9 cellular contexts compared by ENCODE assay signal in genomic region chr1:8472668-8473067, GRCh38.
A peak's percentile ranks its signal among the peaks of the same experiment; 100 is the strongest.
DNase-seq lines count a peak whose midpoint lies in the region; ATAC-seq and TF ChIP-seq lines count a peak whose summit lies in the region.
"Had no signal": no experiment of that assay in that cellular context is flagged by ENCODE, and none has a peak within 500 bp of the region (broad histone marks: within the 10 kb centered on the region; RNA-seq: fewer than 3 reads in every experiment).

No MANE protein-coding gene starts in this region.

- peak; percentile 91 for ATAC-seq in naive thymus-derived CD4-positive, alpha-beta T cell
- ATAC-seq in HG03439 (IDR thresholded peaks at IDR 0.05; ENCODE audit: unreplicated experiment) (no peak), GM19023 (IDR thresholded peaks at IDR 0.05; ENCODE audit: unreplicated experiment) (no peak)

- intact Hi-C loops in naive thymus-derived CD4-positive, alpha-beta T cell (cut with micrococcal nuclease) = loop anchor here (1.0 to 2.0 kb wide), 4 partner anchors 48 to 63 kb away; no protein-coding TSS in a partner anchor

- H3F3A ChIP-seq in DOHH2 (ENCODE audit: control insufficient read depth, insufficient read depth) = 0 out of 2 replicates have a peak, but pooled peaks cover 10% of the 10 kb centered on the region

- H3K9me3 ChIP-seq in DOHH2 (ENCODE audit: control insufficient read depth, insufficient read depth, low read length) (no peaks in the 10 kb centered on the region), HEK293 (ENCODE audit: control insufficient read depth, insufficient read depth, low read depth, low read length) (no peaks in the 10 kb centered on the region)
- no peaks in the 10 kb centered on the region for H3K9me3 ChIP-seq in naive thymus-derived CD4-positive, alpha-beta T cell (ENCODE audit: control insufficient read depth in 2 of 3, low read length in 3 of 3)
- H3K9me3 ChIP-seq: BE2C had no signal

- H3K36me3 ChIP-seq in DOHH2 (ENCODE audit: control insufficient read depth, low read length) (no peaks in the 10 kb centered on the region), HEK293 (ENCODE audit: control insufficient read depth in 2 of 2, insufficient read depth in 1 of 2, low read length in 2 of 2) (no peaks in the 10 kb centered on the region)
- H3K36me3 ChIP-seq in naive thymus-derived CD4-positive, alpha-beta T cell (ENCODE audit: control insufficient read depth in 2 of 3, insufficient read depth in 3 of 3, low read length in 3 of 3) = no peaks in the 10 kb centered on the region
- H3K36me3 ChIP-seq: BE2C had no signal

- peak overlapping the region; percentile 49 for H3K4me2 ChIP-seq in DOHH2 (ENCODE audit: low read length)

- no peaks in the 10 kb centered on the region for H3K9me3 Mint-ChIP-seq in naive thymus-derived CD4-positive, alpha-beta T cell

- H3K27me3 ChIP-seq in DOHH2 (ENCODE audit: control insufficient read depth, low read length) = no peaks in the 10 kb centered on the region
- no peaks in the 10 kb centered on the region for H3K27me3 ChIP-seq in naive thymus-derived CD4-positive, alpha-beta T cell (ENCODE audit: control insufficient read depth in 2 of 2, insufficient read depth in 2 of 2, low read length in 2 of 2)
- H3K27me3 ChIP-seq: BE2C had no signal

- H3K4me3 ChIP-seq in DOHH2 (ENCODE audit: low read length) = peak overlapping the region; percentile 20
- H3K4me3 ChIP-seq in HEK293 (ENCODE audit: low read depth, low read length) = no peak overlapping the region
- H3K4me3 ChIP-seq in naive thymus-derived CD4-positive, alpha-beta T cell (ENCODE audit: low read length) = no peak overlapping the region

- peak overlapping the region in 7 of 9 donors; percentile 22 to 83 (median 66) for H3K27ac Mint-ChIP-seq in naive thymus-derived CD4-positive, alpha-beta T cell

- H4K20me1 ChIP-seq in DOHH2 (ENCODE audit: control insufficient read depth, insufficient read depth, low read depth, low read length) = no peaks in the 10 kb centered on the region

- H3K36me3 Mint-ChIP-seq in naive thymus-derived CD4-positive, alpha-beta T cell = peaks cover 0 to 4% (median 0%) of the 10 kb centered on the region in 5 donors

- H3K4me1 Mint-ChIP-seq in naive thymus-derived CD4-positive, alpha-beta T cell = peaks cover 18 to 49% (median 31%) of the 10 kb centered on the region in 7 donors

- H3K4me1 ChIP-seq in DOHH2 (ENCODE audit: control insufficient read depth, low read length) (peaks cover 45% of the 10 kb centered on the region), HEK293 (ENCODE audit: control insufficient read depth, insufficient read depth, low read length) (peaks cover 23% of the 10 kb centered on the region)
- peaks cover 9 to 17% of the 10 kb centered on the region in 2 donors for H3K4me1 ChIP-seq in naive thymus-derived CD4-positive, alpha-beta T cell (ENCODE audit: control insufficient read depth in 2 of 2, insufficient read depth in 2 of 2, low read length in 2 of 2)
- H3K4me1 ChIP-seq: BE2C had no signal

- H3K9me2 ChIP-seq in DOHH2 (replicated peaks; ENCODE audit: control insufficient read depth, low read length) = no peaks in the 10 kb centered on the region

- peaks cover 30% of the 10 kb centered on the region for H3K79me2 ChIP-seq in DOHH2 (ENCODE audit: control insufficient read depth, low read length)

- CTCF ChIA-PET in HEK293 (lab: Yijun Ruan, JAX) = no interaction called here
- CTCF ChIA-PET in naive thymus-derived CD4-positive, alpha-beta T cell (lab: Charles Lee) = interaction anchor here (0.7 to 1.2 kb wide), 2 partner anchors 23 to 95 kb away, joined by 3 to 4 read pairs; no protein-coding TSS in a partner anchor

- POLR2A ChIA-PET in HEK293 (lab: Yijun Ruan, JAX) = no interaction called here
- POLR2A ChIA-PET in naive thymus-derived CD4-positive, alpha-beta T cell (lab: Charles Lee) = interaction anchor here (0.6 to 2.2 kb wide), 3 partner anchors 9 to 50 kb away, joined by 3 to 10 read pairs (median 7); no protein-coding TSS in a partner anchor

- H3K27ac ChIP-seq in DOHH2 (ENCODE audit: low read depth, low read length) (no peak overlapping the region), HEK293 (ENCODE audit: extremely low read depth, low read depth, low read length) (no peak overlapping the region)
- no peak overlapping the region for H3K27ac ChIP-seq in naive thymus-derived CD4-positive, alpha-beta T cell (ENCODE audit: low read depth, low read length)

- DNase-seq in activated CD4-positive, alpha-beta T cell treated with anti-CD3 and anti-CD28 coated beads, Interleukin-2, amount 50 U/mL, for 4 hours = peak; percentile 24 to 44
- DNase-seq in naive thymus-derived CD4-positive, alpha-beta T cell = peak in 8 of 9 donors; percentile 28 to 71 (median 62)
- DNase-seq in mucosa of gallbladder (ENCODE audit: low spot score) (no peak), NCI-H1048 (lab: John Stamatoyannopoulos, UW) (no peak)
- DNase-seq: BE2C had no signal

- TF ChIP-seq CTCF in DOHH2 (IDR thresholded peaks at IDR 0.05; ENCODE audit: low read depth, low read length, poor library complexity, severe bottlenecking) = no peak
- TF ChIP-seq CTCF in HEK293 (tag by site-specific recombination; IDR thresholded peaks at IDR 0.05) = no peak

- H3K4me3 Mint-ChIP-seq in naive thymus-derived CD4-positive, alpha-beta T cell = peak overlapping the region in 5 of 10 donors; percentile 1 to 49 (median 29)

- H3K27me3 Mint-ChIP-seq in naive thymus-derived CD4-positive, alpha-beta T cell = no peaks in the 10 kb centered on the region

TF ChIP-seq in HEK293, 187 proteins besides CTCF, POLR2A, EP300 and RAD21 (continues in another document):
- no peak for TF ChIP-seq ZNF433 (tag by site-specific recombination; IDR thresholded peaks at IDR 0.05; ENCODE audit: low read depth)
- TF ChIP-seq WT1 (tag by site-specific recombination; IDR thresholded peaks at IDR 0.05) = peak; percentile 83
- no peak for TF ChIP-seq ZNF350 (tag by site-specific recombination; IDR thresholded peaks at IDR 0.05)
- TF ChIP-seq ZNF26 (tag by site-specific recombination; IDR thresholded peaks at IDR 0.05) = no peak
- TF ChIP-seq GFI1B (tag by site-specific recombination; IDR thresholded peaks at IDR 0.05) = peak; percentile 96
- TF ChIP-seq ZBTB44 (tag by site-specific recombination; IDR thresholded peaks at IDR 0.05) = 0 out of 2 replicates have a peak, but pooled peaks have one; percentile 5
- TF ChIP-seq ZNF707 (tag by site-specific recombination; IDR thresholded peaks at IDR 0.05) = no peak
- no peak for TF ChIP-seq REPIN1 (tag by site-specific recombination; IDR thresholded peaks at IDR 0.05; ENCODE audit: low read depth)
- no peak for TF ChIP-seq KLF17 (tag by site-specific recombination; IDR thresholded peaks at IDR 0.05)
- TF ChIP-seq ZNF768 (tag by site-specific recombination; IDR thresholded peaks at IDR 0.05) = no peak
- TF ChIP-seq GLIS1 (tag by site-specific recombination; IDR thresholded peaks at IDR 0.05) = 0 out of 2 replicates have a peak, but pooled peaks have one; percentile 11
- TF ChIP-seq SCRT1 (tag by site-specific recombination; IDR thresholded peaks at IDR 0.05; ENCODE audit: borderline replicate concordance) = peak; percentile 57; the same call in 1 of the 2 replicates
- peak; percentile 47 for TF ChIP-seq PRDM6 (tag by site-specific recombination; IDR thresholded peaks at IDR 0.05)

Comparison
In these comparisons a context has a peak if more than half of its experiments do, and no peak if none do; other contexts are left out.
1. DNase-seq: peak in activated CD4-positive, alpha-beta T cell treated with anti-CD3 and anti-CD28 coated beads, Interleukin-2, amount 50 U/mL, for 4 hours (2 of 2) and naive thymus-derived CD4-positive, alpha-beta T cell (8 of 9); none in mucosa of gallbladder (single experiment) and NCI-H1048 (single experiment).